ENCODE assay signal across 1 cellular context in the genomic region with DNA sequence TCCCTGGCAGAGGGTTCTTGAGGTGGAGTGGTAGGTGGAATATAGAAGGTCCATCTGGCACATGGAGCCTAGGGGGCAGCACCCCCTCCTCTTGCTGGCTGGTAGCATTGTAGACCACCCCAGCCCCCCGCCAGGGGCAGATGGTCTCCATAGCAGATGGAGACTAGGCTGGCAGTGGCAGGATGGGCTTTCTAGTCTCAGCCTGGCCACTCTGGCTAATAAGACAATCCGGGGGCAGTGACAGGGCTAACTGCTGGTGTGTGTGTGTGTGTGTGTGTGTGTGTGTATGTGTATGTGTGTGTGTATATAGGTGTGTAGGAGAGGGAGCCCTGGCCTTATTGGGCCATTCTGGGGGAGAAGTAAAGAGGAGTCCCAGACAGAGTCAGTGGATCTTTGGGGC.
TF ChIP-seq lines count a peak whose summit lies in the region.

No MANE protein-coding gene starts in this region.

TF ChIP-seq in H1, 55 proteins besides CTCF, POLR2A, EP300 and RAD21:
- TF ChIP-seq KDM4A (IDR thresholded peaks at IDR 0.05; ENCODE audit: low read depth, low read length, severe bottlenecking) (no peak), BACH1 (IDR thresholded peaks at IDR 0.05; ENCODE audit: low read length) (no peak), HDAC6 (IDR thresholded peaks at IDR 0.05; ENCODE audit: low read depth, low read length) (no peak), SIX5 (IDR thresholded peaks at IDR 0.05; ENCODE audit: low read depth, low read length) (no peak), FOSL1 (IDR thresholded peaks at IDR 0.05; ENCODE audit: insufficient read depth, low read depth, low read length) (no peak), JUND (IDR thresholded peaks at IDR 0.05; ENCODE audit: low read length) (no peak), TAF7 (optimal IDR thresholded peaks at IDR 0.05; ENCODE audit: borderline replicate concordance, low read depth, low read length) (no peak), RFX5 (IDR thresholded peaks at IDR 0.05; ENCODE audit: borderline replicate concordance, low read depth, low read length) (no peak), NRF1 (IDR thresholded peaks at IDR 0.05; ENCODE audit: low read depth, low read length) (no peak), TBP (IDR thresholded peaks at IDR 0.05; ENCODE audit: low read depth, low read length) (no peak), ZNF274 (IDR thresholded peaks at IDR 0.05; ENCODE audit: borderline replicate concordance, extremely low read depth, low read length) (no peak), TCF12 (IDR thresholded peaks at IDR 0.05; ENCODE audit: low read depth, low read length) (no peak), GABPA (IDR thresholded peaks at IDR 0.05; ENCODE audit: borderline replicate concordance, insufficient read depth, low read length) (no peak)
- TF ChIP-seq, protein P1, sequence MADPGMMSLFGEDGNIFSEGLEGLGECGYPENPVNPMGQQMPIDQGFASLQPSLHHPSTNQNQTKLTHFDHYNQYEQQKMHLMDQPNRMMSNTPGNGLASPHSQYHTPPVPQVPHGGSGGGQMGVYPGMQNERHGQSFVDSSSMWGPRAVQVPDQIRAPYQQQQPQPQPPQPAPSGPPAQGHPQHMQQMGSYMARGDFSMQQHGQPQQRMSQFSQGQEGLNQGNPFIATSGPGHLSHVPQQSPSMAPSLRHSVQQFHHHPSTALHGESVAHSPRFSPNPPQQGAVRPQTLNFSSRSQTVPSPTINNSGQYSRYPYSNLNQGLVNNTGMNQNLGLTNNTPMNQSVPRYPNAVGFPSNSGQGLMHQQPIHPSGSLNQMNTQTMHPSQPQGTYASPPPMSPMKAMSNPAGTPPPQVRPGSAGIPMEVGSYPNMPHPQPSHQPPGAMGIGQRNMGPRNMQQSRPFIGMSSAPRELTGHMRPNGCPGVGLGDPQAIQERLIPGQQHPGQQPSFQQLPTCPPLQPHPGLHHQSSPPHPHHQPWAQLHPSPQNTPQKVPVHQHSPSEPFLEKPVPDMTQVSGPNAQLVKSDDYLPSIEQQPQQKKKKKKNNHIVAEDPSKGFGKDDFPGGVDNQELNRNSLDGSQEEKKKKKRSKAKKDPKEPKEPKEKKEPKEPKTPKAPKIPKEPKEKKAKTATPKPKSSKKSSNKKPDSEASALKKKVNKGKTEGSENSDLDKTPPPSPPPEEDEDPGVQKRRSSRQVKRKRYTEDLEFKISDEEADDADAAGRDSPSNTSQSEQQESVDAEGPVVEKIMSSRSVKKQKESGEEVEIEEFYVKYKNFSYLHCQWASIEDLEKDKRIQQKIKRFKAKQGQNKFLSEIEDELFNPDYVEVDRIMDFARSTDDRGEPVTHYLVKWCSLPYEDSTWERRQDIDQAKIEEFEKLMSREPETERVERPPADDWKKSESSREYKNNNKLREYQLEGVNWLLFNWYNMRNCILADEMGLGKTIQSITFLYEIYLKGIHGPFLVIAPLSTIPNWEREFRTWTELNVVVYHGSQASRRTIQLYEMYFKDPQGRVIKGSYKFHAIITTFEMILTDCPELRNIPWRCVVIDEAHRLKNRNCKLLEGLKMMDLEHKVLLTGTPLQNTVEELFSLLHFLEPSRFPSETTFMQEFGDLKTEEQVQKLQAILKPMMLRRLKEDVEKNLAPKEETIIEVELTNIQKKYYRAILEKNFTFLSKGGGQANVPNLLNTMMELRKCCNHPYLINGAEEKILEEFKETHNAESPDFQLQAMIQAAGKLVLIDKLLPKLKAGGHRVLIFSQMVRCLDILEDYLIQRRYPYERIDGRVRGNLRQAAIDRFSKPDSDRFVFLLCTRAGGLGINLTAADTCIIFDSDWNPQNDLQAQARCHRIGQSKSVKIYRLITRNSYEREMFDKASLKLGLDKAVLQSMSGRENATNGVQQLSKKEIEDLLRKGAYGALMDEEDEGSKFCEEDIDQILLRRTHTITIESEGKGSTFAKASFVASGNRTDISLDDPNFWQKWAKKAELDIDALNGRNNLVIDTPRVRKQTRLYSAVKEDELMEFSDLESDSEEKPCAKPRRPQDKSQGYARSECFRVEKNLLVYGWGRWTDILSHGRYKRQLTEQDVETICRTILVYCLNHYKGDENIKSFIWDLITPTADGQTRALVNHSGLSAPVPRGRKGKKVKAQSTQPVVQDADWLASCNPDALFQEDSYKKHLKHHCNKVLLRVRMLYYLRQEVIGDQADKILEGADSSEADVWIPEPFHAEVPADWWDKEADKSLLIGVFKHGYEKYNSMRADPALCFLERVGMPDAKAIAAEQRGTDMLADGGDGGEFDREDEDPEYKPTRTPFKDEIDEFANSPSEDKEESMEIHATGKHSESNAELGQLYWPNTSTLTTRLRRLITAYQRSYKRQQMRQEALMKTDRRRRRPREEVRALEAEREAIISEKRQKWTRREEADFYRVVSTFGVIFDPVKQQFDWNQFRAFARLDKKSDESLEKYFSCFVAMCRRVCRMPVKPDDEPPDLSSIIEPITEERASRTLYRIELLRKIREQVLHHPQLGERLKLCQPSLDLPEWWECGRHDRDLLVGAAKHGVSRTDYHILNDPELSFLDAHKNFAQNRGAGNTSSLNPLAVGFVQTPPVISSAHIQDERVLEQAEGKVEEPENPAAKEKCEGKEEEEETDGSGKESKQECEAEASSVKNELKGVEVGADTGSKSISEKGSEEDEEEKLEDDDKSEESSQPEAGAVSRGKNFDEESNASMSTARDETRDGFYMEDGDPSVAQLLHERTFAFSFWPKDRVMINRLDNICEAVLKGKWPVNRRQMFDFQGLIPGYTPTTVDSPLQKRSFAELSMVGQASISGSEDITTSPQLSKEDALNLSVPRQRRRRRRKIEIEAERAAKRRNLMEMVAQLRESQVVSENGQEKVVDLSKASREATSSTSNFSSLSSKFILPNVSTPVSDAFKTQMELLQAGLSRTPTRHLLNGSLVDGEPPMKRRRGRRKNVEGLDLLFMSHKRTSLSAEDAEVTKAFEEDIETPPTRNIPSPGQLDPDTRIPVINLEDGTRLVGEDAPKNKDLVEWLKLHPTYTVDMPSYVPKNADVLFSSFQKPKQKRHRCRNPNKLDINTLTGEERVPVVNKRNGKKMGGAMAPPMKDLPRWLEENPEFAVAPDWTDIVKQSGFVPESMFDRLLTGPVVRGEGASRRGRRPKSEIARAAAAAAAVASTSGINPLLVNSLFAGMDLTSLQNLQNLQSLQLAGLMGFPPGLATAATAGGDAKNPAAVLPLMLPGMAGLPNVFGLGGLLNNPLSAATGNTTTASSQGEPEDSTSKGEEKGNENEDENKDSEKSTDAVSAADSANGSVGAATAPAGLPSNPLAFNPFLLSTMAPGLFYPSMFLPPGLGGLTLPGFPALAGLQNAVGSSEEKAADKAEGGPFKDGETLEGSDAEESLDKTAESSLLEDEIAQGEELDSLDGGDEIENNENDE (IDR thresholded peaks at IDR 0.05; ENCODE audit: insufficient replicate concordance, low read length): no peak
- TF ChIP-seq, protein P2, sequence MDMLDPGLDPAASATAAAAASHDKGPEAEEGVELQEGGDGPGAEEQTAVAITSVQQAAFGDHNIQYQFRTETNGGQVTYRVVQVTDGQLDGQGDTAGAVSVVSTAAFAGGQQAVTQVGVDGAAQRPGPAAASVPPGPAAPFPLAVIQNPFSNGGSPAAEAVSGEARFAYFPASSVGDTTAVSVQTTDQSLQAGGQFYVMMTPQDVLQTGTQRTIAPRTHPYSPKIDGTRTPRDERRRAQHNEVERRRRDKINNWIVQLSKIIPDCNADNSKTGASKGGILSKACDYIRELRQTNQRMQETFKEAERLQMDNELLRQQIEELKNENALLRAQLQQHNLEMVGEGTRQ (IDR thresholded peaks at IDR 0.05; ENCODE audit: low read length): no peak
- TF ChIP-seq, protein P3, sequence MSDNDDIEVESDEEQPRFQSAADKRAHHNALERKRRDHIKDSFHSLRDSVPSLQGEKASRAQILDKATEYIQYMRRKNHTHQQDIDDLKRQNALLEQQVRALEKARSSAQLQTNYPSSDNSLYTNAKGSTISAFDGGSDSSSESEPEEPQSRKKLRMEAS (IDR thresholded peaks at IDR 0.05): no peak
